8 cellular contexts compared by ENCODE assay signal in the genomic region with DNA sequence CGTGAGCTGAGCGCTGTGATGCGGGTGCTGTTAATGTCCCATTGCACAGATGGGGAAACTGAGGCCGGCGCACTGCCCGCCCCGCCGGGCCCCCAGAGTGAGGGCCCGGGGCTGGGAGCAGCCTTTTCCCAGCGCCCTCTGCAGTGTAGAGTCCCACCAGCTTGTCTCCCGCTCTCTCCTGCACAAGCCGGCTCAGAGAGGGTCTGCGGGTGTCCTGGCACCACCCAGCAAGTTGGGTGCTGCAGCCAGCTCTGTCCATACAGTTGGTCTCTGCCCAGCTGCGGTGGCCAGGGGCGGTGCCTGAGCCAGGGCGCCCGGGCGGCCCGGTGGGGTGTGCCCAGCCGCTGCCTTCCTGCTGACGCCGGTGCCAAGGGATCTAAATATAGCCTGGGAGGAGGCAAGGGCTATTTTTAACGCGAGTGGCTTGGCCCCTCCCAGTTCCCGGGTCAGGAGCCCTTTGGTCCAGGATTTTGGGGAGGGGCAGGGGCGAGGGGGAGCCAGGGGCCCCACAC. TPM values are rescaled to one million over a fixed set of nuclear protein-coding genes. Genes with fewer than 3 reads are reported as not detected.
A peak's percentile ranks its signal among the peaks of the same experiment; 100 is the strongest.
DNase-seq lines count a peak whose midpoint lies in the region; ATAC-seq and TF ChIP-seq lines count a peak whose summit lies in the region.

No MANE protein-coding gene starts in this region.

- no peak for TF ChIP-seq CTCF in ascending aorta (IDR thresholded peaks at IDR 0.05)
- TF ChIP-seq CTCF in hepatocyte (IDR thresholded peaks at IDR 0.05; ENCODE audit: poor library complexity) = no peak

- H3K4me2 ChIP-seq in hepatocyte = peak overlapping the region; percentile 95

- peak overlapping the region; percentile 48 for H2AFZ ChIP-seq in hepatocyte

- no peaks in the 10 kb centered on the region for H3K9me3 ChIP-seq in ES-I3 (ENCODE audit: control insufficient read depth, insufficient read depth, low read length)
- H3K9me3 ChIP-seq in ascending aorta = no peaks in the 10 kb centered on the region
- no peaks in the 10 kb centered on the region for H3K9me3 ChIP-seq in hepatocyte (ENCODE audit: low read depth)

- peak overlapping the region; percentile 63; the same call in 1 of the 2 replicates for H3K9ac ChIP-seq in ES-I3 (ENCODE audit: low read depth, low read length)

- H3K9me2 ChIP-seq in hepatocyte (replicated peaks; ENCODE audit: insufficient read depth) = no peaks in the 10 kb centered on the region

- peak overlapping the region; percentile 84 to 94 for H3K27ac ChIP-seq in ascending aorta
- H3K27ac ChIP-seq in hepatocyte = peak overlapping the region; percentile 88

- H3K36me3 ChIP-seq in ES-I3 (ENCODE audit: insufficient read depth, low read length) (no peaks in the 10 kb centered on the region), ascending aorta (no peaks in the 10 kb centered on the region), hepatocyte (replicated peaks; ENCODE audit: insufficient read depth, low read depth) (no peaks in the 10 kb centered on the region)

- ATAC-seq in sciatic nerve (peak; percentile 77), HG03039 (IDR thresholded peaks at IDR 0.05; ENCODE audit: unreplicated experiment) (no peak)

- no peaks in the 10 kb centered on the region for H3K79me2 ChIP-seq in hepatocyte

- H4K20me1 ChIP-seq in hepatocyte (ENCODE audit: insufficient read depth, poor library complexity, severe bottlenecking) = no peaks in the 10 kb centered on the region

- intact Hi-C loops in ascending aorta (cut with DNase I) (loop anchor here (1.0 to 2.0 kb wide), 4 partner anchors 19 to 81 kb away; a partner anchor contains a TSS), sciatic nerve (cut with DNase I) (no loop called here)

- peak overlapping the region; percentile 45 to 68 for H3K4me3 ChIP-seq in ascending aorta
- H3K4me3 ChIP-seq in hepatocyte = peak overlapping the region; percentile 41

- peaks cover 16% of the 10 kb centered on the region for H3K4me1 ChIP-seq in ES-I3 (ENCODE audit: insufficient read depth, low read length)
- H3K4me1 ChIP-seq in ascending aorta = peaks cover 7 to 17% of the 10 kb centered on the region in 2 donors
- peaks cover 25% of the 10 kb centered on the region for H3K4me1 ChIP-seq in hepatocyte (ENCODE audit: insufficient read depth)

- H3K27me3 ChIP-seq in ascending aorta = no peaks in the 10 kb centered on the region
- H3K27me3 ChIP-seq in hepatocyte = peaks cover under 1% of the 10 kb centered on the region

- 15% methylated on average over 25 of the region's 26 CpGs for WGBS in hepatocyte (ENCODE audit: low lambda C conversion rate, missing lambda C conversion rate)

- peak; percentile 78 for DNase-seq in LoVo (ENCODE audit: low spot score)
- peak; percentile 64 to 96 for DNase-seq in ascending aorta (ENCODE audit: low spot score in 2 of 2)
- DNase-seq in hepatocyte (ENCODE audit: low spot score) = peak; percentile 84
- DNase-seq in sciatic nerve (ENCODE audit: low spot score) = peak; percentile 76
- no peak for DNase-seq in stimulated activated CD4-positive, alpha-beta T cell treated with anti-CD3 and anti-CD28 coated beads, Interleukin-4, amount 100 ng/mL, for 24 hours
- DNase-seq in NCI-H446 (lab: John Stamatoyannopoulos, UW) = no peak

RNA-seq across cellular contexts. Expression of a gene that starts 19.3 kb away (rescaled TPM):
- total RNA-seq in ascending aorta = 514 TPM
- total RNA-seq in hepatocyte = 126 and 129 TPM in 2 replicates
- polyA plus RNA-seq in hepatocyte = 229 and 299 TPM in 2 replicates
- 136 TPM for total RNA-seq in sciatic nerve

RNA-seq across cellular contexts. Expression of a gene that starts 38.4 kb away (rescaled TPM):
- total RNA-seq in ascending aorta (38.7 TPM), hepatocyte (44.7 and 48.4 TPM in 2 replicates), sciatic nerve (16.3 TPM)
- 28.9 and 42.0 TPM in 2 replicates for polyA plus RNA-seq in hepatocyte

Comparison
In these comparisons a context has a peak if more than half of its experiments do, and no peak if none do; other contexts are left out.
1. DNase-seq: peak in LoVo (single experiment), ascending aorta (2 of 2), hepatocyte (single experiment) and sciatic nerve (single experiment); none in stimulated activated CD4-positive, alpha-beta T cell treated with anti-CD3 and anti-CD28 coated beads, Interleukin-4, amount 100 ng/mL, for 24 hours (single experiment) and NCI-H446 (0 of 2).